Comparison of ENCODE assay signal across 28 cellular contexts in the genomic region with DNA sequence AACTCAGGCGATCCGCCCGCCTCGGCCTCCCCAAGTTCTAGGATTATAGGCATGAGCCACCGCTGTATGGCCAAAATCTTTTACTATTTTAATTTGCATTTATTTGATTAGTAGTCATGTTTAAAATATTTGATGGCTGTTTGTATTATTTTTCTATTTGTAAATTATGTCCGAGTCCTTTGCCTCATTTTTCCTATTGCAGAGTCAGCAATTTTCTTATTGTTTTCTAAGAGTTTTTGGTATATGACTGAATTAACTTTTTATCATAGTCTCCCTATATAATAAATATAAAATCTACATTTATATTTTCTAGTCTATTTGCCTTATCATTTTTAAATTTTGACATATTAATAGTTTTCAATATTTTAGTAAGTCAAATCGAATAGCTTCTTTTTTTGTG.
"Had no signal": no experiment of that assay in that cellular context is flagged by ENCODE, and none has a peak within 500 bp of the region (broad histone marks: within the 10 kb centered on the region; RNA-seq: fewer than 3 reads in every experiment).

No MANE protein-coding gene starts in this region.

- H3K27me3 ChIP-seq: adrenal gland, body of pancreas, colonic mucosa, gastrocnemius medialis had no signal

- H3K36me3 ChIP-seq: adrenal gland, colonic mucosa, gastrocnemius medialis, heart left ventricle had no signal

- H3K4me3 ChIP-seq: adrenal gland, body of pancreas, colonic mucosa, gastrocnemius medialis, heart left ventricle had no signal

- H3K27ac ChIP-seq: adrenal gland, body of pancreas, colonic mucosa, gastrocnemius medialis, heart left ventricle had no signal

- ATAC-seq: activated naive CD8-positive, alpha-beta T cell treated with anti-CD3 and anti-CD28 coated beads, Interleukin-2, amount 50 U/mL, for 24 hours; activated T-cell treated with anti-CD3 and anti-CD28 coated beads, Interleukin-2, amount 50 U/mL, for 4 hours; activated T-helper 17 cell treated with anti-CD3 and anti-CD28 coated beads, Interleukin-2, amount 50 U/mL, for 72 hours; body of pancreas; esophagus mucosa; gastrocnemius medialis; heart left ventricle; T-helper 17 cell; WTC11 had no signal

- H3K9me3 ChIP-seq: adrenal gland, body of pancreas, colonic mucosa, gastrocnemius medialis, heart left ventricle had no signal

- DNase-seq: activated CD4-positive, alpha-beta memory T cell treated with anti-CD3 and anti-CD28 coated beads, Interleukin-2, amount 10 ng/mL, durations not matched to agents 7 days and 5 days; activated CD4-positive, alpha-beta T cell treated with anti-CD3 and anti-CD28 coated beads for 1 hour; activated CD4-positive, alpha-beta T cell treated with anti-CD3 and anti-CD28 coated beads for 4 hours; activated CD4-positive, alpha-beta T cell treated with anti-CD3 and anti-CD28 coated beads, Interleukin-2, amount 10 ng/mL, durations not matched to agents 7 days and 5 days; activated CD4-positive, alpha-beta T cell treated with anti-CD3 and anti-CD28 coated beads, Interleukin-2, amount 50 U/mL, for 4 hours; activated CD8-positive, alpha-beta memory T cell treated with anti-CD3 and anti-CD28 coated beads, Interleukin-2, amount 50 U/mL, for 48 hours; activated effector memory CD4-positive, alpha-beta T cell treated with Interleukin-2 at 50 U/mL for 16 hours; activated gamma-delta T cell treated with Interleukin-2 at 50 U/mL for 16 hours; activated naive CD4-positive, alpha-beta T cell treated with Interleukin-2 at 50 U/mL for 16 hours; activated naive CD8-positive, alpha-beta T cell treated with anti-CD3 and anti-CD28 coated beads for 36 hours; activated naive CD8-positive, alpha-beta T cell treated with anti-CD3 and anti-CD28 coated beads, Interleukin-2, amount 50 U/mL, for 24 hours; activated T-cell treated with anti-CD3 and anti-CD28 coated beads, Interleukin-2, amount 50 U/mL, for 4 hours; amygdala; aorta; body of pancreas; central memory CD4-positive, alpha-beta T cell; cerebellar nuclear complex; colonic mucosa; effector CD8-positive, alpha-beta T cell; gastrocnemius medialis; glutamatergic neuron; heart left ventricle; T-helper 1 cell; T-helper 17 cell had no signal
